ENCODE assay signal across 14 cellular contexts in genomic region chr5:145938699-145939531, GRCh38. TPM values are rescaled to one million over a fixed set of nuclear protein-coding genes. Genes with fewer than 3 reads are reported as not detected.
DNase-seq lines count a peak whose midpoint lies in the region; ATAC-seq and TF ChIP-seq lines count a peak whose summit lies in the region.
"Had no signal": no experiment of that assay in that cellular context is flagged by ENCODE, and none has a peak within 500 bp of the region (broad histone marks: within the 10 kb centered on the region; RNA-seq: fewer than 3 reads in every experiment).

No MANE protein-coding gene starts in this region.

- peak overlapping the region; percentile 88 for H3K4me3 Mint-ChIP-seq in type B pancreatic cell
- H3K4me3 Mint-ChIP-seq in activated naive CD8-positive, alpha-beta T cell treated with anti-CD3 and anti-CD28 coated beads for 36 hours: no peak overlapping the region
- H3K4me3 Mint-ChIP-seq: activated naive CD8-positive, alpha-beta T cell; effector memory CD8-positive, alpha-beta T cell had no signal

- H3K27ac ChIP-seq in cardiac muscle cell (peak overlapping the region; percentile 91), lower lobe of right lung (no peak overlapping the region)
- H3K27ac ChIP-seq: neutrophil, upper lobe of left lung had no signal

- H3K4me1 Mint-ChIP-seq in type B pancreatic cell (ENCODE audit: unreplicated experiment): peaks cover 74% of the 10 kb centered on the region
- H3K4me1 Mint-ChIP-seq in activated naive CD8-positive, alpha-beta T cell treated with anti-CD3 and anti-CD28 coated beads for 36 hours: peaks cover 14% of the 10 kb centered on the region

- H3K9me3 Mint-ChIP-seq in type B pancreatic cell: no peaks in the 10 kb centered on the region
- H3K9me3 Mint-ChIP-seq in activated naive CD8-positive, alpha-beta T cell treated with anti-CD3 and anti-CD28 coated beads for 36 hours: no peaks in the 10 kb centered on the region
- H3K9me3 Mint-ChIP-seq: effector memory CD8-positive, alpha-beta T cell had no signal

- H3K27me3 ChIP-seq in cardiac muscle cell (no peaks in the 10 kb centered on the region), lower lobe of right lung (ENCODE audit: low read depth) (no peaks in the 10 kb centered on the region)
- H3K27me3 ChIP-seq: upper lobe of left lung had no signal

- DNase-seq in cardiac muscle cell (ENCODE audit: low read depth in 1 of 2, low spot score in 1 of 2) (no peak), left ventricle myocardium superior (no peak), amniotic epithelial cell (ENCODE audit: low read depth) (peak; percentile 52), lower lobe of right lung (no peak), type B pancreatic cell (ENCODE audit: extremely low spot score, unreplicated experiment) (no peak)
- no peak for DNase-seq in activated naive CD8-positive, alpha-beta T cell treated with anti-CD3 and anti-CD28 coated beads for 36 hours
- DNase-seq: activated CD4-positive, alpha-beta T cell treated with anti-CD3 and anti-CD28 coated beads, Interleukin-2, amount 50 U/mL, for 48 hours; effector memory CD8-positive, alpha-beta T cell; NCI-H446 treated with DMSO at 0.1 percent for 48 hours had no signal

- H3K36me3 Mint-ChIP-seq in type B pancreatic cell: no peaks in the 10 kb centered on the region
- no peaks in the 10 kb centered on the region for H3K36me3 Mint-ChIP-seq in activated naive CD8-positive, alpha-beta T cell treated with anti-CD3 and anti-CD28 coated beads for 36 hours
- H3K36me3 Mint-ChIP-seq: activated naive CD8-positive, alpha-beta T cell had no signal

- no peaks in the 10 kb centered on the region for H3K36me3 ChIP-seq in cardiac muscle cell
- H3K36me3 ChIP-seq in lower lobe of right lung: no peaks in the 10 kb centered on the region
- H3K36me3 ChIP-seq: neutrophil, upper lobe of left lung had no signal

- TF ChIP-seq CTCF in cardiac muscle cell (IDR thresholded peaks at IDR 0.05; ENCODE audit: low read depth, low read length): no peak
- no peak for TF ChIP-seq CTCF in lower lobe of right lung (IDR thresholded peaks at IDR 0.05)
- no peak for TF ChIP-seq CTCF in type B pancreatic cell (conservative IDR thresholded peaks at IDR 0.05)

- ATAC-seq in left ventricle myocardium superior (no peak), lower lobe of right lung (no peak), HG03469 (IDR thresholded peaks at IDR 0.05; ENCODE audit: unreplicated experiment) (no peak), HG03280 (IDR thresholded peaks at IDR 0.05; ENCODE audit: unreplicated experiment) (no peak)
- ATAC-seq: effector memory CD8-positive, alpha-beta T cell had no signal

- no peaks in the 10 kb centered on the region for H3K27me3 Mint-ChIP-seq in type B pancreatic cell
- peaks cover 70% of the 10 kb centered on the region for H3K27me3 Mint-ChIP-seq in activated naive CD8-positive, alpha-beta T cell treated with anti-CD3 and anti-CD28 coated beads for 36 hours

- H3K4me1 ChIP-seq in cardiac muscle cell (ENCODE audit: low read depth): peaks cover 42% of the 10 kb centered on the region
- H3K4me1 ChIP-seq in lower lobe of right lung: no peaks in the 10 kb centered on the region

- H3K27ac Mint-ChIP-seq in type B pancreatic cell: peak overlapping the region; percentile 86
- H3K27ac Mint-ChIP-seq in activated naive CD8-positive, alpha-beta T cell treated with anti-CD3 and anti-CD28 coated beads for 36 hours: no peak overlapping the region
- H3K27ac Mint-ChIP-seq: activated naive CD8-positive, alpha-beta T cell; effector memory CD8-positive, alpha-beta T cell had no signal

- H3K9me3 ChIP-seq in cardiac muscle cell (ENCODE audit: low read depth) (no peaks in the 10 kb centered on the region), lower lobe of right lung (no peaks in the 10 kb centered on the region)
- H3K9me3 ChIP-seq: neutrophil, upper lobe of left lung had no signal

- intact Hi-C loops in left ventricle myocardium superior (cut with micrococcal nuclease): no loop called here
- intact Hi-C loops in lower lobe of right lung (cut with DNase I): no loop called here

- H3K4me3 ChIP-seq in cardiac muscle cell: peak overlapping the region; percentile 43
- H3K4me3 ChIP-seq in lower lobe of right lung: peak overlapping the region; percentile 51

RNA-seq across cellular contexts. Expression of gene SH3RF2, which starts 2.5 kb away (rescaled TPM):
- total RNA-seq in cardiac muscle cell (27.9 and 43.1 TPM in 2 replicates), left ventricle myocardium superior (350 TPM), lower lobe of right lung (11.5 TPM), type B pancreatic cell (ENCODE audit: low replicate concordance) (11.2 and 20.8 TPM in 2 replicates)
- 38.3 and 59.3 TPM in 2 replicates for polyA plus RNA-seq in cardiac muscle cell
- not detected for total RNA-seq in activated naive CD8-positive, alpha-beta T cell treated with anti-CD3 and anti-CD28 coated beads for 36 hours

Comparison
In these comparisons a context has a peak if more than half of its experiments do, and no peak if none do; other contexts are left out.
1. RNA of gene SH3RF2, which starts 2.5 kb away (total RNA-seq): 350 TPM in left ventricle myocardium superior (single experiment), 27.9 to 43.1 TPM in cardiac muscle cell, 11.5 TPM in lower lobe of right lung (single experiment) and 11.2 to 20.8 TPM in type B pancreatic cell; not detected in activated naive CD8-positive, alpha-beta T cell treated with anti-CD3 and anti-CD28 coated beads for 36 hours; every median in the first group is over 10 times any median in the second.